26 cellular contexts compared by ENCODE assay signal in genomic region chr14:83887871-83888270, GRCh38.
"Had no signal": no experiment of that assay in that cellular context is flagged by ENCODE, and none has a peak within 500 bp of the region (broad histone marks: within the 10 kb centered on the region; RNA-seq: fewer than 3 reads in every experiment).

No MANE protein-coding gene starts in this region.

- H3K4me2 ChIP-seq: neural progenitor cell had no signal

- H3K9me3 ChIP-seq: esophagus squamous epithelium, ovary, psoas muscle, thoracic aorta, tibial nerve, upper lobe of left lung had no signal

- DNase-seq: dermis blood vessel endothelial cell; effector memory CD4-positive, alpha-beta T cell; esophagus squamous epithelium; hypothalamus; mesenchymal stem cell; midbrain; naive thymus-derived CD4-positive, alpha-beta T cell; occipital lobe; ovary; posterior cingulate gyrus; psoas muscle; right cardiac atrium; spleen; stimulated activated CD4-positive, alpha-beta T cell treated with anti-CD3 and anti-CD28 coated beads, Interleukin-4, amount 100 ng/mL, for 4 hours; upper lobe of left lung had no signal

- H3K36me3 ChIP-seq: esophagus squamous epithelium, neural progenitor cell, ovary, spleen, thoracic aorta, tibial nerve, upper lobe of left lung had no signal

- FAIRE-seq: endothelial cell of umbilical vein, frontal cortex, keratinocyte, urothelium cell line had no signal

- H3K4me3 ChIP-seq: coronary artery, esophagus squamous epithelium, neural progenitor cell, ovary, psoas muscle, skin epidermis, spleen, thoracic aorta, tibial nerve, upper lobe of left lung had no signal

- H3K4me1 ChIP-seq: esophagus squamous epithelium, neural progenitor cell, psoas muscle, spleen, tibial nerve, upper lobe of left lung had no signal

- H2AFZ ChIP-seq: neural progenitor cell had no signal

- H3K9ac ChIP-seq: neural progenitor cell had no signal

- H3K27me3 ChIP-seq: esophagus squamous epithelium, neural progenitor cell, ovary, spleen, tibial nerve, upper lobe of left lung had no signal

- H3K27ac ChIP-seq: coronary artery, esophagus squamous epithelium, neural progenitor cell, ovary, psoas muscle, skin epidermis, spleen, thoracic aorta, tibial nerve, upper lobe of left lung had no signal

- ATAC-seq: left lobe of liver; naive thymus-derived CD4-positive, alpha-beta T cell; psoas muscle; right cardiac atrium; stimulated activated memory B cell treated with anti-CD40 and anti-IgM and Interleukin-4, amounts not matched to agents 10 μg/mL and 1 μg/mL and 100 μg/mL, for 72 hours had no signal
